Comparison of ENCODE assay signal across 8 cellular contexts in the genomic region with DNA sequence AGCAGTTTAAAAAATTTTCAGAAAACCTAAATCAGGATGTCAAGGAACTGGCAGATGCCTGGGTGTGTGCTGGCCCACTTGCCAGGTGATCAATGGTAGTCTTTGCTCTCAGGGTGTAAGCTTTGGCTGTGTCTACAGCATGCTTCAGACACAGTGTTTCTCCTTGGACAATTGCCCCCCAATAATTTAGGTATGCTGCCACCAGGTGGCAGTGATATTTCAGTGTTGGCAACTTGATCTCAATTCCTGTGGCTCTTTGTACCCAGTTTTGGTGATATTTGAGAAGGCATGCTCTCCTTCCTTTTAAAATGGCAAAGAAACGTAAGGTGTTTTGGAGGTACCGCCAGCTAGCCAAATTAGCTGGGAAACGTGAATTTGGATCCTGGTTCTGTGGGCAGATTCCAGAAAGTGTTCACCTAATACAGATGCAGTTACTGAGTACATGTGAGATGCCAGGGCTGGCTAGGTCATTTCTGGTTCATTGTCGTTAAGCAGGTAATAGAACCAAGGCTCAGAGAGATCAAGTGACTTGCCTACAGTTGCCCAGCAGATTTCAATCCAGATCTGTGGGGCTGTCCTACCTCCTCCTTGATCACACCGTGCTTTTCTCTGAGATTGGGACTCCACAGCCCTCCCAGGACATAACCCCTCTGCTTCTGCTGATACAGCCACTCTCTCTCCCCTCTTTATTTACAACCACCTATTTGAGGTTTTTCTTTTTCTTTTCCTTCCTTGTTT.
DNase-seq lines count a peak whose midpoint lies in the region; ATAC-seq and TF ChIP-seq lines count a peak whose summit lies in the region.

No MANE protein-coding gene starts in this region.

- no peaks in the 10 kb centered on the region for H3K9me3 ChIP-seq in thoracic aorta

- no peak for ATAC-seq in thoracic aorta (ENCODE audit: insufficient number of reproducible peaks, low FRiP score, low read depth)

- H3K36me3 ChIP-seq in thoracic aorta = no peaks in the 10 kb centered on the region

- DNase-seq in SIG-M5 treated with dmso at 0.1 percent for 504 hours (lab: John Stamatoyannopoulos, UW; ENCODE audit: unreplicated experiment) (peak; percentile 42), SIG-M5 (lab: John Stamatoyannopoulos, UW) (no peak), NCI-H1417 (lab: John Stamatoyannopoulos, UW) (peak; percentile 10 to 85 (median 61)), coronary artery (ENCODE audit: low spot score) (no peak), myocyte (ENCODE audit: low read depth) (peak; percentile 75), thoracic aorta (ENCODE audit: low spot score) (no peak), GDM1 (lab: John Stamatoyannopoulos, UW) (no peak)
- DNase-seq in activated CD4-positive, CD25-positive, alpha-beta regulatory T cell treated with anti-CD3 and anti-CD28 coated beads, Interleukin-2, amount 50 U/mL, for 16 hours (ENCODE audit: low read depth, low spot score) = peak; percentile 41

- peak; percentile 16 for TF ChIP-seq CTCF in coronary artery (IDR thresholded peaks at IDR 0.05)
- TF ChIP-seq CTCF in thoracic aorta (IDR thresholded peaks at IDR 0.05) = peak; percentile 34

- no peak overlapping the region for H3K27ac ChIP-seq in coronary artery
- no peak overlapping the region for H3K27ac ChIP-seq in thoracic aorta

- no peaks in the 10 kb centered on the region for H3K27me3 ChIP-seq in thoracic aorta (replicated peaks; ENCODE audit: insufficient read depth)

- H3K4me3 ChIP-seq in coronary artery (no peak overlapping the region), thoracic aorta (no peak overlapping the region)

- peaks cover 4 to 19% of the 10 kb centered on the region in 2 donors for H3K4me1 ChIP-seq in thoracic aorta (ENCODE audit: control insufficient read depth in 1 of 2, low read depth in 2 of 2)

Comparison
In these comparisons a context has a peak if more than half of its experiments do, and no peak if none do; other contexts are left out.
1. DNase-seq: peak in SIG-M5 treated with dmso at 0.1 percent for 504 hours (single experiment), NCI-H1417 (3 of 3), activated CD4-positive, CD25-positive, alpha-beta regulatory T cell treated with anti-CD3 and anti-CD28 coated beads, Interleukin-2, amount 50 U/mL, for 16 hours (single experiment) and myocyte (single experiment); none in SIG-M5 (single experiment), coronary artery (single experiment), thoracic aorta (single experiment) and GDM1 (single experiment).